8 cellular contexts compared by ENCODE assay signal in the genomic region with DNA sequence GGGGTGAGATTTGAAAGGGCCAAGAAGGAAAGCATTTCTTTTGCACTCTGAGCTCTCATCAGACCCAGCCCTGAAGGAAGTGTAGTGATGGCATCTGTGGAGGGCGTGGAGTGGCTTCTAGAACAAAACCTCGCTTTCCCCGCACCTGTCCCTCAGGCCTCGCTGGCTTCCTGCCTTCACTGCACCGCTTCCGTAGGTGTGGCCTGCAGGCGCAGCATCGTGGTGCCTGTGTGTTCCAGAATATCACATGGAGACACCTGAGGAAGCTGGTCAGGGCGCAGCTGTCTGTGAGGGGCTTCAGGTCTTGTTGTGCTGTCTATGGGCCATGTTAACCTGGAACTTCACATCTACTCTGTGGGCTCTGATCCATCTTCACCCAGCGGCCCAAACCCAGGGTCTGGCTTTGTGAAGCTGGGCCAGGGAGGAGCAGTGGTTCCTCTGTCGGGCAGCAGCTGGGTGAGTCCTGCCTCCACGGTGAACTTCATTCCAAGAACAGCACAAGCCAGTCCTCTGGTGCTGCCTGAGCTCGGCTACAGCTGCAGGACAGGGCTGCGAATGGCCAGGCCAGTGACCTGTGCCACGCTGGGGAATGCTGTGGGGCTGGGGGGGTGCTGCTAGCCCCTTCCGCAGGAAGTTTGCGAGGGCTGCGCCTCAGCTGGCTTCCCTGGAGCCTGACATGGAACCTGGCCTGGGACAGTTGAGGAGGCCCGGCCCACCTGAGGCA. TPM values are rescaled to one million over a fixed set of nuclear protein-coding genes. Genes with fewer than 3 reads are reported as not detected.
DNase-seq lines count a peak whose midpoint lies in the region; ATAC-seq and TF ChIP-seq lines count a peak whose summit lies in the region.

No MANE protein-coding gene starts in this region.

- intact Hi-C loops in sciatic nerve (cut with DNase I), result loop anchor here (10.0 kb wide), 1 partner anchor 76 kb away; a partner anchor contains a TSS

- POLR2A ChIA-PET in GM10248 (lab: Yijun Ruan, JAX), result no interaction called here

- no peak overlapping the region for H3K4me3 ChIP-seq in epithelial cell of esophagus (ENCODE audit: low read length)

- peak; percentile 12 for ATAC-seq in sciatic nerve

- TF ChIP-seq CTCF in GM10248 (IDR thresholded peaks at IDR 0.05; ENCODE audit: control extremely low read depth, extremely low read depth, low read depth, missing control alignments), result no peak
- TF ChIP-seq CTCF in epithelial cell of esophagus (IDR thresholded peaks at IDR 0.05; ENCODE audit: insufficient read depth, low read depth, low read length, missing control alignments), result no peak

- CTCF ChIA-PET in GM10248 (lab: Yijun Ruan, JAX), result interaction anchor here (1.2 to 1.4 kb wide), 2 partner anchors 17 to 38 kb away, joined by 4 to 5 read pairs; no protein-coding TSS in a partner anchor

- DNase-seq in GM10248 (ENCODE audit: extremely low spot score) (peak; percentile 6), epithelial cell of esophagus (ENCODE audit: low read depth) (peak; percentile 62), sciatic nerve (ENCODE audit: low spot score) (no peak), cerebellar nuclear complex (lab: John Stamatoyannopoulos, UW) (no peak), anterior cingulate cortex (lab: John Stamatoyannopoulos, UW) (no peak), NCI-H2029 treated with DMSO at 0.1 percent for 48 hours (lab: John Stamatoyannopoulos, UW) (no peak), foreskin melanocyte (no peak)
- DNase-seq in activated CD4-positive, alpha-beta T cell treated with anti-CD3 and anti-CD28 coated beads, Interleukin-2, amount 50 U/mL, for 48 hours, result peak; percentile 54 to 62

RNA-seq across cellular contexts. Expression of a gene that starts 40.9 kb away (rescaled TPM):
- 268 TPM for total RNA-seq in sciatic nerve

Comparison
In these comparisons a context has a peak if more than half of its experiments do, and no peak if none do; other contexts are left out.
1. DNase-seq: peak in GM10248 (single experiment), activated CD4-positive, alpha-beta T cell treated with anti-CD3 and anti-CD28 coated beads, Interleukin-2, amount 50 U/mL, for 48 hours (2 of 2) and epithelial cell of esophagus (single experiment); none in sciatic nerve (single experiment), cerebellar nuclear complex (0 of 2), anterior cingulate cortex (0 of 58), NCI-H2029 treated with DMSO at 0.1 percent for 48 hours (single experiment) and foreskin melanocyte (single experiment).